Comparison of ENCODE assay signal across 8 cellular contexts in the genomic region with DNA sequence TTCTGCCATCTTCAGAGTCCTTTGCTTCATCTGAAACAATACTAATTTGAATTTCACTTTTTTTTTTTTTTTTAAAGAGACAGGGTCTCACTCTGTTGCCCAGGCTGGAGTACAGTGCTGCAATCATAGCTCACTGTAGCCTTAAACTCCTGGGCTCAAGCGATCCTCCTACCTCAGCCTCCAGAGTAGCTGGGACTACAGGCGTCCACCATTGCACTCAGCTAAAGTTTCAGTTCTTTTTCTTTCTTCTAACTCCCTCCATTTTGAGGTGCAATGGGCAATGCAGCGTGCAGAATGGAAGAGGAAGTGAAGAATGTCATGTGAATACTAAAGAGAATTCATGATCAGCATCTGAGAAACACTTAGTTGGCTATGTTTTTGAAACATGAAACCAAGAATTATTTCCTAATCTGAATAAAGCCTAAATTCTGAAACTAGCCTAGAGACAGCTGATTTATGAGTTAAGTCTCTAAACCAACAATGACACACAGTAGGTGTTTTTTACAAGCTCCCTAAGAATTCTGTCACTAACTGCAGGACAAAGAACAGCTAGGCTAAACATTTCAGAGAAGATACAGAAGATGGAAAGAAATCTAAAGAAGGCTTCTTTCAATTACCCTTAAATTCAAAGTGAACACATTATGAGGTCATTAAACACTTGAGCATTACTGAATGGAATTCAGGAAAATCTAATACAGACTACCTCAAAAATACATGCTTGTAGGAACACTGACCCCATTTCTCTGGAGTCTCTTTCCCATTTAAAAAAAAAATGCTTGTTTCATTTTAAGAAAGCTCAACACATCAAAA. TPM values are rescaled to one million over a fixed set of nuclear protein-coding genes. Genes with fewer than 3 reads are reported as not detected.
DNase-seq lines count a peak whose midpoint lies in the region; ATAC-seq and TF ChIP-seq lines count a peak whose summit lies in the region.

No MANE protein-coding gene starts in this region.

- H3K36me3 Mint-ChIP-seq in activated CD4-positive, alpha-beta T cell treated with anti-CD3 and anti-CD28 coated beads for 36 hours (ENCODE audit: low read depth): peaks cover 50% of the 10 kb centered on the region

- no peaks in the 10 kb centered on the region for H3K27me3 Mint-ChIP-seq in activated CD4-positive, alpha-beta T cell treated with anti-CD3 and anti-CD28 coated beads for 36 hours

- CTCF ChIA-PET in activated CD4-positive, alpha-beta T cell treated with anti-CD3 and anti-CD28 coated beads for 36 hours (lab: Charles Lee): interaction anchor here (0.6 to 2.4 kb wide), 12 partner anchors 9 to 293 kb away, joined by 3 to 10 read pairs (median 4); no protein-coding TSS in a partner anchor

- peak; percentile 64 for ATAC-seq in activated CD4-positive, alpha-beta T cell treated with anti-CD3 and anti-CD28 coated beads for 36 hours
- ATAC-seq in HG02981 (IDR thresholded peaks at IDR 0.05; ENCODE audit: unreplicated experiment): peak; percentile 77

- H3K9me3 ChIP-seq in spleen: no peaks in the 10 kb centered on the region

- POLR2A ChIA-PET in activated CD4-positive, alpha-beta T cell treated with anti-CD3 and anti-CD28 coated beads for 36 hours (lab: Charles Lee): interaction anchor here (0.6 kb wide), 1 partner anchor 31 kb away, joined by 3 read pairs; no protein-coding TSS in a partner anchor

- H3K9me3 Mint-ChIP-seq in activated CD4-positive, alpha-beta T cell treated with anti-CD3 and anti-CD28 coated beads for 36 hours (ENCODE audit: low read depth): no peaks in the 10 kb centered on the region

- peaks cover 0 to 89% (median 48%) of the 10 kb centered on the region in 6 donors for H3K36me3 ChIP-seq in spleen

- intact Hi-C loops in activated CD4-positive, alpha-beta T cell treated with anti-CD3 and anti-CD28 coated beads for 36 hours (cut with DNase I, micrococcal nuclease): no loop called here
- intact Hi-C loops in spleen (cut with DNase I; ENCODE audit: low total_unique reads): no loop called here

- WGBS in spleen, 5 donors: 46 to 58% (median 53%) methylated on average over 3 of the region's 3 CpGs

- peak overlapping the region; percentile 54 for H3K27ac ChIP-seq in VCaP
- peak overlapping the region; percentile 48 to 81 (median 74) for H3K27ac ChIP-seq in spleen

- no peak for DNase-seq in activated CD4-positive, alpha-beta T cell treated with anti-CD3 and anti-CD28 coated beads for 36 hours
- DNase-seq in activated CD4-positive, alpha-beta T cell treated with anti-CD3 and anti-CD28 coated beads, Interleukin-2, amount 50 U/mL, for 1 hour: no peak
- DNase-seq in spleen (no peak), hypothalamus (lab: John Stamatoyannopoulos, UW) (no peak), LoVo (ENCODE audit: low spot score) (no peak)
- no peak for DNase-seq in central memory CD4-positive, alpha-beta T cell

- peaks cover 16 to 73% (median 37%) of the 10 kb centered on the region in 6 donors for H3K4me1 ChIP-seq in spleen

- TF ChIP-seq CTCF in VCaP (conservative IDR thresholded peaks at IDR 0.05) (no peak), spleen (IDR thresholded peaks at IDR 0.05 in 8 of 11, conservative IDR thresholded peaks at IDR 0.05 in 3 of 11) (no peak)

- no peak overlapping the region for H3K4me3 Mint-ChIP-seq in activated CD4-positive, alpha-beta T cell treated with anti-CD3 and anti-CD28 coated beads for 36 hours

- H3K4me3 ChIP-seq in spleen: no peak overlapping the region

- no peak for TF ChIP-seq POLR2A in spleen (IDR thresholded peaks at IDR 0.05)

- peaks cover 17% of the 10 kb centered on the region for H3K4me1 Mint-ChIP-seq in activated CD4-positive, alpha-beta T cell treated with anti-CD3 and anti-CD28 coated beads for 36 hours

- no peaks in the 10 kb centered on the region for H3K27me3 ChIP-seq in spleen (replicated peaks in 1 of 7)

- H3K27ac Mint-ChIP-seq in activated CD4-positive, alpha-beta T cell treated with anti-CD3 and anti-CD28 coated beads for 36 hours: peak overlapping the region; percentile 27

RNA-seq across cellular contexts. Expression of a gene that starts 21.0 kb away (rescaled TPM):
- total RNA-seq in activated CD4-positive, alpha-beta T cell treated with anti-CD3 and anti-CD28 coated beads for 36 hours: 1 to 10 TPM; 6.0 to 7.2 TPM
- total RNA-seq in spleen: 10 to 100 TPM; 44.5 to 59.5 (median 49.1) TPM
- 10 to 100 TPM; 22.3 to 53.7 (median 25.1) TPM for polyA plus RNA-seq in spleen

RNA-seq across cellular contexts. Expression of a gene that starts 53.4 kb away (rescaled TPM):
- total RNA-seq in activated CD4-positive, alpha-beta T cell treated with anti-CD3 and anti-CD28 coated beads for 36 hours: 10 to 100 TPM; 27.3 to 28.3 TPM
- 100 to 1,000 TPM in 1 of 7 donors, 10 to 100 TPM in 6; 42.7 to 104 (median 64.0) TPM for total RNA-seq in spleen
- 10 to 100 TPM; 28.3 to 43.4 (median 36.6) TPM for polyA plus RNA-seq in spleen

Comparison
In these comparisons a context has a peak if more than half of its experiments do, and no peak if none do; other contexts are left out.
1. RNA of a gene that starts 21.0 kb away (total RNA-seq): 44.5 to 59.5 TPM in spleen; 6.0 to 7.2 TPM in activated CD4-positive, alpha-beta T cell treated with anti-CD3 and anti-CD28 coated beads for 36 hours; every median in the first group is over 4 times any median in the second.